In genomic region chr12:93089805-93090569, GRCh38 we compare ENCODE assay signal across 1 cellular context.
A peak's percentile ranks its signal among the peaks of the same experiment; 100 is the strongest.
TF ChIP-seq lines count a peak whose summit lies in the region.

No MANE protein-coding gene starts in this region.

TF ChIP-seq in K562, 482 proteins besides CTCF, POLR2A, EP300 and RAD21 (continued from another document and continues in another):
- TF ChIP-seq E2F8 (IDR thresholded peaks at IDR 0.05; ENCODE audit: low read depth, partially characterized antibody) (no peak), NEUROD1 (IDR thresholded peaks at IDR 0.05; ENCODE audit: borderline replicate concordance, low read depth, low read length, partially characterized antibody) (no peak), KLF10 (CRISPR knock-in tag; IDR thresholded peaks at IDR 0.05) (no peak), KDM2B (CRISPR knock-in tag; IDR thresholded peaks at IDR 0.05) (no peak), C11orf30 (IDR thresholded peaks at IDR 0.05; ENCODE audit: low read depth) (no peak), ARHGAP35 (IDR thresholded peaks at IDR 0.05; ENCODE audit: partially characterized antibody) (no peak), ERF (CRISPR knock-in tag; IDR thresholded peaks at IDR 0.05) (no peak), ELK1 (CRISPR knock-in tag; IDR thresholded peaks at IDR 0.05) (no peak), LCOR (CRISPR knock-in tag; IDR thresholded peaks at IDR 0.05) (no peak), BDP1 (IDR thresholded peaks at IDR 0.05; ENCODE audit: insufficient read depth, insufficient read length) (no peak), FOXK1 (CRISPR knock-in tag; IDR thresholded peaks at IDR 0.05; ENCODE audit: borderline replicate concordance) (no peak), GABPB1 (CRISPR knock-in tag; IDR thresholded peaks at IDR 0.05) (peak; percentile 29; the same call in 1 of the 2 replicates), USF2 (CRISPR knock-in tag; IDR thresholded peaks at IDR 0.05) (no peak), ZBTB9 (CRISPR knock-in tag; IDR thresholded peaks at IDR 0.05) (no peak), HNRNPK (IDR thresholded peaks at IDR 0.05; ENCODE audit: low read depth, low read length, poor library complexity, severe bottlenecking) (no peak), RBM14 (IDR thresholded peaks at IDR 0.05; ENCODE audit: borderline replicate concordance, insufficient read depth, low read depth, low read length) (no peak), ETV5 (CRISPR knock-in tag; IDR thresholded peaks at IDR 0.05; ENCODE audit: low read depth) (0 out of 2 replicates have a peak, but pooled peaks have one; percentile 23), HNRNPH1 (optimal IDR thresholded peaks at IDR 0.05; ENCODE audit: low read depth, low read length) (no peak), CREBBP (IDR thresholded peaks at IDR 0.05; ENCODE audit: low read depth, low read length) (no peak), EZH2 (IDR thresholded peaks at IDR 0.05; ENCODE audit: borderline replicate concordance, low read depth, low read length) (no peak), MEF2D (tag; conservative IDR thresholded peaks at IDR 0.05; ENCODE audit: low read depth) (0 out of 2 replicates have a peak, but pooled peaks have one; percentile 30), ZMIZ1 (IDR thresholded peaks at IDR 0.05; ENCODE audit: low read depth in 2 of 2, low read length in 2 of 2) (no peak), GTF2E2 (tag; IDR thresholded peaks at IDR 0.05) (no peak), FUS (optimal IDR thresholded peaks at IDR 0.05; ENCODE audit: low read depth, low read length) (no peak), TCF3 (CRISPR knock-in tag; IDR thresholded peaks at IDR 0.05) (peak; percentile 25; the same call in 1 of the 2 replicates), RBM15 (IDR thresholded peaks at IDR 0.05; ENCODE audit: insufficient read depth, low read length) (no peak), SAFB (IDR thresholded peaks at IDR 0.05; ENCODE audit: borderline replicate concordance, low read depth, low read length) (no peak), PHTF2 (CRISPR knock-in tag; IDR thresholded peaks at IDR 0.05) (no peak), TRIM24 (IDR thresholded peaks at IDR 0.05) (peak; percentile 46 to 49; a peak in 2 of 4 replicates), ADNP (tag; IDR thresholded peaks at IDR 0.05) (no peak), GTF3C2 (IDR thresholded peaks at IDR 0.05; ENCODE audit: borderline replicate concordance, extremely low read depth, insufficient read length) (no peak), ATF6 (CRISPR knock-in tag; IDR thresholded peaks at IDR 0.05) (no peak), TCF7 (IDR thresholded peaks at IDR 0.05; ENCODE audit: borderline replicate concordance) (no peak), NCOA1 (IDR thresholded peaks at IDR 0.05; ENCODE audit: low read depth) (no peak)
- TF ChIP-seq, protein P1, sequence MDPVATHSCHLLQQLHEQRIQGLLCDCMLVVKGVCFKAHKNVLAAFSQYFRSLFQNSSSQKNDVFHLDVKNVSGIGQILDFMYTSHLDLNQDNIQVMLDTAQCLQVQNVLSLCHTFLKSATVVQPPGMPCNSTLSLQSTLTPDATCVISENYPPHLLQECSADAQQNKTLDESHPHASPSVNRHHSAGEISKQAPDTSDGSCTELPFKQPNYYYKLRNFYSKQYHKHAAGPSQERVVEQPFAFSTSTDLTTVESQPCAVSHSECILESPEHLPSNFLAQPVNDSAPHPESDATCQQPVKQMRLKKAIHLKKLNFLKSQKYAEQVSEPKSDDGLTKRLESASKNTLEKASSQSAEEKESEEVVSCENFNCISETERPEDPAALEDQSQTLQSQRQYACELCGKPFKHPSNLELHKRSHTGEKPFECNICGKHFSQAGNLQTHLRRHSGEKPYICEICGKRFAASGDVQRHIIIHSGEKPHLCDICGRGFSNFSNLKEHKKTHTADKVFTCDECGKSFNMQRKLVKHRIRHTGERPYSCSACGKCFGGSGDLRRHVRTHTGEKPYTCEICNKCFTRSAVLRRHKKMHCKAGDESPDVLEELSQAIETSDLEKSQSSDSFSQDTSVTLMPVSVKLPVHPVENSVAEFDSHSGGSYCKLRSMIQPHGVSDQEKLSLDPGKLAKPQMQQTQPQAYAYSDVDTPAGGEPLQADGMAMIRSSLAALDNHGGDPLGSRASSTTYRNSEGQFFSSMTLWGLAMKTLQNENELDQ (CRISPR knock-in tag; IDR thresholded peaks at IDR 0.05; ENCODE audit: borderline replicate concordance), result no peak
- TF ChIP-seq, protein P2, sequence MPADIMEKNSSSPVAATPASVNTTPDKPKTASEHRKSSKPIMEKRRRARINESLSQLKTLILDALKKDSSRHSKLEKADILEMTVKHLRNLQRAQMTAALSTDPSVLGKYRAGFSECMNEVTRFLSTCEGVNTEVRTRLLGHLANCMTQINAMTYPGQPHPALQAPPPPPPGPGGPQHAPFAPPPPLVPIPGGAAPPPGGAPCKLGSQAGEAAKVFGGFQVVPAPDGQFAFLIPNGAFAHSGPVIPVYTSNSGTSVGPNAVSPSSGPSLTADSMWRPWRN (IDR thresholded peaks at IDR 0.05; ENCODE audit: low read depth), result no peak
- TF ChIP-seq, protein P3, sequence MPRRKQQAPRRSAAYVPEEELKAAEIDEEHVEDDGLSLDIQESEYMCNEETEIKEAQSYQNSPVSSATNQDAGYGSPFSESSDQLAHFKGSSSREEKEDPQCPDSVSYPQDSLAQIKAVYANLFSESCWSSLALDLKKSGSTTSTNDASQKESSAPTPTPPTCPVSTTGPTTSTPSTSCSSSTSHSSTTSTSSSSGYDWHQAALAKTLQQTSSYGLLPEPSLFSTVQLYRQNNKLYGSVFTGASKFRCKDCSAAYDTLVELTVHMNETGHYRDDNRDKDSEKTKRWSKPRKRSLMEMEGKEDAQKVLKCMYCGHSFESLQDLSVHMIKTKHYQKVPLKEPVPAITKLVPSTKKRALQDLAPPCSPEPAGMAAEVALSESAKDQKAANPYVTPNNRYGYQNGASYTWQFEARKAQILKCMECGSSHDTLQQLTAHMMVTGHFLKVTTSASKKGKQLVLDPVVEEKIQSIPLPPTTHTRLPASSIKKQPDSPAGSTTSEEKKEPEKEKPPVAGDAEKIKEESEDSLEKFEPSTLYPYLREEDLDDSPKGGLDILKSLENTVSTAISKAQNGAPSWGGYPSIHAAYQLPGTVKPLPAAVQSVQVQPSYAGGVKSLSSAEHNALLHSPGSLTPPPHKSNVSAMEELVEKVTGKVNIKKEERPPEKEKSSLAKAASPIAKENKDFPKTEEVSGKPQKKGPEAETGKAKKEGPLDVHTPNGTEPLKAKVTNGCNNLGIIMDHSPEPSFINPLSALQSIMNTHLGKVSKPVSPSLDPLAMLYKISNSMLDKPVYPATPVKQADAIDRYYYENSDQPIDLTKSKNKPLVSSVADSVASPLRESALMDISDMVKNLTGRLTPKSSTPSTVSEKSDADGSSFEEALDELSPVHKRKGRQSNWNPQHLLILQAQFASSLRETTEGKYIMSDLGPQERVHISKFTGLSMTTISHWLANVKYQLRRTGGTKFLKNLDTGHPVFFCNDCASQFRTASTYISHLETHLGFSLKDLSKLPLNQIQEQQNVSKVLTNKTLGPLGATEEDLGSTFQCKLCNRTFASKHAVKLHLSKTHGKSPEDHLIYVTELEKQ (CRISPR knock-in tag; IDR thresholded peaks at IDR 0.05), result no peak
